16 cellular contexts compared by ENCODE assay signal in the genomic region with DNA sequence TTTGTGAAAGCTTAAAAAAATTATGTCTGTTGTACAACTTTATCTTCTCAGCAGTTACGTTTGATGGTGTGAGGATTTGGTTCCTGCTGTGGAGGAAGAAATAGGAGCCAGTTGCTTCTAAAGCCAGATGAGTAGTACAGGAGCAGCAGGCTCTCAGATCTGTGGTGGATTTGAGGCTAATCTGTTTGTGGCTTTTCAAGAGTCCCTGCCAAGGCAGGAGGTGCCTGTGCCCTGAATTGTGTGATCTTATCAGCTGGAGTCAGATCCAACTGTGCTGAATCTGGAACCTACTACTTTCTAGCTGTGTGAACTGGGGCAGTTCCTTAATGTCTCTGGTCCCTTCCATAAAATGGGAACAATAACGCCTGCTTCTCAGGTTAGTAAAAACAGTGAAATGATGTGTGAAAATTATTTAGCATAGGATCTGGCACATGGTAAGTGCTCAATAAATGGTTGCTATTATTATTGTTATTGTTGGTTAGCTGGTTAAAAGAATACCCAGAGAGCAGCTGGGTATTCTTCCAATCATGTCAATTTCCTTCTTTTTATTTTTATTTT. TPM values are rescaled to one million over a fixed set of nuclear protein-coding genes. Genes with fewer than 3 reads are reported as not detected.
DNase-seq lines count a peak whose midpoint lies in the region; ATAC-seq, FAIRE-seq and TF ChIP-seq lines count a peak whose summit lies in the region.
"Had no signal": no experiment of that assay in that cellular context is flagged by ENCODE, and none has a peak within 500 bp of the region (broad histone marks: within the 10 kb centered on the region; RNA-seq: fewer than 3 reads in every experiment).

No MANE protein-coding gene starts in this region.

- ATAC-seq in lower lobe of right lung (no peak), GM21576 (IDR thresholded peaks at IDR 0.05; ENCODE audit: unreplicated experiment) (no peak)
- ATAC-seq: left lung had no signal

- DNase-seq in D721Med (ENCODE audit: insufficient read length, low spot score) (peak; percentile 45), MV-4-11 (lab: John Stamatoyannopoulos, UW) (peak; percentile 68), astrocyte of the hippocampus (ENCODE audit: low read depth, low spot score) (peak; percentile 47), lower lobe of right lung (no peak), posterior cingulate gyrus (no peak), Ammon's horn (ENCODE audit: low spot score) (no peak)
- DNase-seq in activated naive CD4-positive, alpha-beta T cell treated with anti-CD3 and anti-CD28 coated beads, Interleukin-2, amount 10 ng/mL, durations not matched to agents 7 days and 5 days: no peak
- DNase-seq: activated CD4-positive, CD25-positive, alpha-beta regulatory T cell treated with anti-CD3 and anti-CD28 coated beads, Interleukin-2, amount 50 U/mL, for 72 hours; CD8-positive, alpha-beta memory T cell; left lung; PC-9; stimulated activated naive CD4-positive, alpha-beta T cell had no signal

- peak; percentile 76 for FAIRE-seq in D721Med (lab: Jason Lieb, UNC)
- FAIRE-seq: colon had no signal

- H3K4me3 Mint-ChIP-seq in activated naive CD4-positive, alpha-beta T cell treated with anti-CD3 and anti-CD28 coated beads, Interleukin-2, amount 10 ng/mL, durations not matched to agents 7 days and 5 days: no peak overlapping the region
- H3K4me3 Mint-ChIP-seq: activated naive CD8-positive, alpha-beta T cell; CD8-positive, alpha-beta memory T cell had no signal

- no peaks in the 10 kb centered on the region for H3K9me3 Mint-ChIP-seq in activated naive CD4-positive, alpha-beta T cell treated with anti-CD3 and anti-CD28 coated beads, Interleukin-2, amount 10 ng/mL, durations not matched to agents 7 days and 5 days
- H3K9me3 Mint-ChIP-seq: CD8-positive, alpha-beta memory T cell had no signal

- CTCF ChIA-PET in activated naive CD4-positive, alpha-beta T cell treated with anti-CD3 and anti-CD28 coated beads, Interleukin-2, amount 10 ng/mL, durations not matched to agents 7 days and 5 days (lab: Charles Lee): no interaction called here

- peak overlapping the region; percentile 41 for H3K27ac ChIP-seq in lower lobe of right lung
- H3K27ac ChIP-seq: hepatocyte, PC-9 had no signal

- intact Hi-C loops in lower lobe of right lung (cut with DNase I) (no loop called here), posterior cingulate gyrus (cut with DNase I) (no loop called here)

- peaks cover 37% of the 10 kb centered on the region for H3K27me3 Mint-ChIP-seq in activated naive CD4-positive, alpha-beta T cell treated with anti-CD3 and anti-CD28 coated beads, Interleukin-2, amount 10 ng/mL, durations not matched to agents 7 days and 5 days

- H3K4me1 ChIP-seq in lower lobe of right lung: peaks cover 7% of the 10 kb centered on the region
- H3K4me1 ChIP-seq: left lung had no signal

- H3K27me3 ChIP-seq in lower lobe of right lung (ENCODE audit: low read depth): no peaks in the 10 kb centered on the region
- H3K27me3 ChIP-seq: hepatocyte had no signal

- H3K9me3 ChIP-seq in lower lobe of right lung: no peaks in the 10 kb centered on the region
- H3K9me3 ChIP-seq: left lung had no signal

- no peak overlapping the region for H3K27ac Mint-ChIP-seq in activated naive CD4-positive, alpha-beta T cell treated with anti-CD3 and anti-CD28 coated beads, Interleukin-2, amount 10 ng/mL, durations not matched to agents 7 days and 5 days
- H3K27ac Mint-ChIP-seq: activated naive CD8-positive, alpha-beta T cell had no signal

- TF ChIP-seq CTCF in D721Med (IDR thresholded peaks at IDR 0.05; ENCODE audit: insufficient read depth, missing control alignments) (no peak), lower lobe of right lung (IDR thresholded peaks at IDR 0.05) (no peak)

- peaks cover 17% of the 10 kb centered on the region for H3K4me1 Mint-ChIP-seq in activated naive CD4-positive, alpha-beta T cell treated with anti-CD3 and anti-CD28 coated beads, Interleukin-2, amount 10 ng/mL, durations not matched to agents 7 days and 5 days

- no peaks in the 10 kb centered on the region for H3K36me3 Mint-ChIP-seq in activated naive CD4-positive, alpha-beta T cell treated with anti-CD3 and anti-CD28 coated beads, Interleukin-2, amount 10 ng/mL, durations not matched to agents 7 days and 5 days

- H3K4me3 ChIP-seq in lower lobe of right lung: no peak overlapping the region
- H3K4me3 ChIP-seq: hepatocyte, left lung, PC-9 had no signal

- no peaks in the 10 kb centered on the region for H3K36me3 ChIP-seq in lower lobe of right lung
- H3K36me3 ChIP-seq: left lung had no signal

RNA-seq across cellular contexts. Expression of gene CLDN11, which starts 7.7 kb away (rescaled TPM):
- total RNA-seq in lower lobe of right lung: 22.4 TPM

Comparison
In these comparisons a context has a peak if more than half of its experiments do, and no peak if none do; other contexts are left out.
1. DNase-seq: peak in D721Med (single experiment), MV-4-11 (single experiment) and astrocyte of the hippocampus (single experiment); none in lower lobe of right lung (single experiment), posterior cingulate gyrus (0 of 10), Ammon's horn (single experiment) and activated naive CD4-positive, alpha-beta T cell treated with anti-CD3 and anti-CD28 coated beads, Interleukin-2, amount 10 ng/mL, durations not matched to agents 7 days and 5 days (single experiment).